28 cellular contexts compared by ENCODE assay signal in genomic region chr10:128863411-128863810, GRCh38.
"Had no signal": no experiment of that assay in that cellular context is flagged by ENCODE, and none has a peak within 500 bp of the region (broad histone marks: within the 10 kb centered on the region; RNA-seq: fewer than 3 reads in every experiment).

No MANE protein-coding gene starts in this region.

- H3K9me3 Mint-ChIP-seq: activated CD4-positive, alpha-beta memory T cell treated with anti-CD3 and anti-CD28 coated beads, Interleukin-2, amount 10 ng/mL, durations not matched to agents 7 days and 5 days; activated naive CD4-positive, alpha-beta T cell treated with anti-CD3 and anti-CD28 coated beads, Interleukin-2, amount 10 ng/mL, durations not matched to agents 7 days and 5 days; activated naive CD8-positive, alpha-beta T cell treated with anti-CD3 and anti-CD28 coated beads, Interleukin-2, amount 50 U/mL, for 24 hours had no signal

- H3K27me3 Mint-ChIP-seq: activated CD4-positive, alpha-beta memory T cell treated with anti-CD3 and anti-CD28 coated beads, Interleukin-2, amount 10 ng/mL, durations not matched to agents 7 days and 5 days; activated naive CD4-positive, alpha-beta T cell treated with anti-CD3 and anti-CD28 coated beads, Interleukin-2, amount 10 ng/mL, durations not matched to agents 7 days and 5 days; activated naive CD8-positive, alpha-beta T cell treated with anti-CD3 and anti-CD28 coated beads, Interleukin-2, amount 50 U/mL, for 24 hours had no signal

- H3K36me3 Mint-ChIP-seq: activated naive CD4-positive, alpha-beta T cell treated with anti-CD3 and anti-CD28 coated beads, Interleukin-2, amount 10 ng/mL, durations not matched to agents 7 days and 5 days; activated naive CD8-positive, alpha-beta T cell had no signal

- H3K4me3 ChIP-seq: MG63, SJCRH30, SK-N-MC had no signal

- H3K27ac Mint-ChIP-seq: activated CD4-positive, alpha-beta memory T cell treated with anti-CD3 and anti-CD28 coated beads, Interleukin-2, amount 10 ng/mL, durations not matched to agents 7 days and 5 days; activated naive CD4-positive, alpha-beta T cell treated with anti-CD3 and anti-CD28 coated beads, Interleukin-2, amount 10 ng/mL, durations not matched to agents 7 days and 5 days; activated naive CD8-positive, alpha-beta T cell; activated naive CD8-positive, alpha-beta T cell treated with anti-CD3 and anti-CD28 coated beads, Interleukin-2, amount 50 U/mL, for 24 hours had no signal

- ATAC-seq: Panc1 had no signal

- H3K4me3 Mint-ChIP-seq: activated CD4-positive, alpha-beta memory T cell treated with anti-CD3 and anti-CD28 coated beads, Interleukin-2, amount 10 ng/mL, durations not matched to agents 7 days and 5 days; activated naive CD4-positive, alpha-beta T cell treated with anti-CD3 and anti-CD28 coated beads, Interleukin-2, amount 10 ng/mL, durations not matched to agents 7 days and 5 days; activated naive CD8-positive, alpha-beta T cell; activated naive CD8-positive, alpha-beta T cell treated with anti-CD3 and anti-CD28 coated beads, Interleukin-2, amount 50 U/mL, for 24 hours had no signal

- H3K4me1 Mint-ChIP-seq: activated CD4-positive, alpha-beta memory T cell treated with anti-CD3 and anti-CD28 coated beads, Interleukin-2, amount 10 ng/mL, durations not matched to agents 7 days and 5 days; activated naive CD4-positive, alpha-beta T cell treated with anti-CD3 and anti-CD28 coated beads, Interleukin-2, amount 10 ng/mL, durations not matched to agents 7 days and 5 days; activated naive CD8-positive, alpha-beta T cell treated with anti-CD3 and anti-CD28 coated beads, Interleukin-2, amount 50 U/mL, for 24 hours had no signal

- DNase-seq: activated CD4-positive, alpha-beta memory T cell treated with anti-CD3 and anti-CD28 coated beads, Interleukin-2, amount 10 ng/mL, durations not matched to agents 7 days and 5 days; activated CD4-positive, alpha-beta T cell treated with anti-CD3 and anti-CD28 coated beads for 1 hour; activated CD4-positive, alpha-beta T cell treated with anti-CD3 and anti-CD28 coated beads for 48 hours; activated CD4-positive, CD25-positive, alpha-beta regulatory T cell; activated CD8-positive, alpha-beta memory T cell treated with anti-CD3 and anti-CD28 coated beads, Interleukin-2, amount 50 U/mL, for 48 hours; activated effector memory CD4-positive, alpha-beta T cell treated with Interleukin-2 at 50 U/mL for 16 hours; activated naive CD4-positive, alpha-beta T cell treated with anti-CD3 and anti-CD28 coated beads, Interleukin-2, amount 10 ng/mL, durations not matched to agents 7 days and 5 days; activated naive CD8-positive, alpha-beta T cell treated with anti-CD3 and anti-CD28 coated beads, Interleukin-2, amount 50 U/mL, for 24 hours; activated T-cell treated with anti-CD3 and anti-CD28 coated beads, Interleukin-2, amount 50 U/mL, for 48 hours; anterior cingulate cortex; brain microvascular endothelial cell; Kasumi-1; KG1; MG63; MV-4-11; NCI-H1092; NCI-H1436 treated with DMSO at 0.1 percent for 48 hours; NCI-H1694 treated with DMSO at 0.1 percent for 48 hours; NCI-H2029; NCI-H345; NCI-H524 treated with DMSO at 0.1 percent for 48 hours; SHP77; SJCRH30; T1000; WERI-Rb-1 had no signal
